1 cellular context compared by ENCODE assay signal in genomic region chr2:20191714-20192569, GRCh38.
TF ChIP-seq lines count a peak whose summit lies in the region.

No MANE protein-coding gene starts in this region.

TF ChIP-seq in HepG2, 621 proteins besides CTCF, POLR2A, EP300 and RAD21 (continued from another document and continues in another):
- TF ChIP-seq ZNF564 (CRISPR knock-in tag; IDR thresholded peaks at IDR 0.05), result no peak
- no peak for TF ChIP-seq TERF1 (CRISPR knock-in tag; IDR thresholded peaks at IDR 0.05)
- no peak for TF ChIP-seq ZC3H13 (CRISPR knock-in tag; IDR thresholded peaks at IDR 0.05)
- no peak for TF ChIP-seq SALL2 (CRISPR knock-in tag; IDR thresholded peaks at IDR 0.05)
- no peak for TF ChIP-seq POLR2G (IDR thresholded peaks at IDR 0.05; ENCODE audit: low read depth, low read length)
- 0 out of 2 replicates have a peak, but pooled peaks have one; percentile 18 for TF ChIP-seq ZIK1 (CRISPR knock-in tag; IDR thresholded peaks at IDR 0.05; ENCODE audit: borderline replicate concordance, low read depth)
- TF ChIP-seq HNRNPK (IDR thresholded peaks at IDR 0.05; ENCODE audit: low read depth, low read length, poor library complexity, severe bottlenecking), result no peak
- TF ChIP-seq ZNF607 (CRISPR knock-in tag; IDR thresholded peaks at IDR 0.05; ENCODE audit: borderline replicate concordance), result no peak
- no peak for TF ChIP-seq ZNF512B (CRISPR knock-in tag; IDR thresholded peaks at IDR 0.05; ENCODE audit: borderline replicate concordance)
- no peak for TF ChIP-seq LRRFIP1 (CRISPR knock-in tag; conservative IDR thresholded peaks at IDR 0.05)
- no peak for TF ChIP-seq SYNCRIP (IDR thresholded peaks at IDR 0.05; ENCODE audit: insufficient read depth, low read depth, low read length)
- TF ChIP-seq PRDM10 (CRISPR knock-in tag; IDR thresholded peaks at IDR 0.05; ENCODE audit: low read depth), result no peak
- no peak for TF ChIP-seq PTBP1 (IDR thresholded peaks at IDR 0.05; ENCODE audit: low read depth, low read length, poor library complexity, severe bottlenecking)
- TF ChIP-seq CREM (IDR thresholded peaks at IDR 0.05), result no peak
- no peak for TF ChIP-seq CREM (CRISPR knock-in tag; IDR thresholded peaks at IDR 0.05)
- TF ChIP-seq ZNF10 (CRISPR knock-in tag; IDR thresholded peaks at IDR 0.05; ENCODE audit: borderline replicate concordance, low read depth), result no peak
- TF ChIP-seq SKIL (CRISPR knock-in tag; IDR thresholded peaks at IDR 0.05; ENCODE audit: borderline replicate concordance), result no peak
- TF ChIP-seq HNF1A (IDR thresholded peaks at IDR 0.05; ENCODE audit: low read depth), result no peak
- TF ChIP-seq HNF1A (CRISPR knock-in tag; IDR thresholded peaks at IDR 0.05; ENCODE audit: borderline replicate concordance), result no peak
- no peak for TF ChIP-seq CBX2 (IDR thresholded peaks at IDR 0.05; ENCODE audit: low read depth, low read length)
- TF ChIP-seq CBX2 (CRISPR knock-in tag; IDR thresholded peaks at IDR 0.05; ENCODE audit: low read depth), result no peak
- no peak for TF ChIP-seq ZNF513 (CRISPR knock-in tag; conservative IDR thresholded peaks at IDR 0.05)
- no peak for TF ChIP-seq BCL6 (CRISPR knock-in tag; IDR thresholded peaks at IDR 0.05)
- no peak for TF ChIP-seq TMF1 (CRISPR knock-in tag; IDR thresholded peaks at IDR 0.05; ENCODE audit: low read depth)
- no peak for TF ChIP-seq NR2F6 (IDR thresholded peaks at IDR 0.05)
- TF ChIP-seq NR2F6 (CRISPR knock-in tag; IDR thresholded peaks at IDR 0.05), result no peak
- TF ChIP-seq ZNF776 (CRISPR knock-in tag; IDR thresholded peaks at IDR 0.05), result no peak
